In the genomic region with DNA sequence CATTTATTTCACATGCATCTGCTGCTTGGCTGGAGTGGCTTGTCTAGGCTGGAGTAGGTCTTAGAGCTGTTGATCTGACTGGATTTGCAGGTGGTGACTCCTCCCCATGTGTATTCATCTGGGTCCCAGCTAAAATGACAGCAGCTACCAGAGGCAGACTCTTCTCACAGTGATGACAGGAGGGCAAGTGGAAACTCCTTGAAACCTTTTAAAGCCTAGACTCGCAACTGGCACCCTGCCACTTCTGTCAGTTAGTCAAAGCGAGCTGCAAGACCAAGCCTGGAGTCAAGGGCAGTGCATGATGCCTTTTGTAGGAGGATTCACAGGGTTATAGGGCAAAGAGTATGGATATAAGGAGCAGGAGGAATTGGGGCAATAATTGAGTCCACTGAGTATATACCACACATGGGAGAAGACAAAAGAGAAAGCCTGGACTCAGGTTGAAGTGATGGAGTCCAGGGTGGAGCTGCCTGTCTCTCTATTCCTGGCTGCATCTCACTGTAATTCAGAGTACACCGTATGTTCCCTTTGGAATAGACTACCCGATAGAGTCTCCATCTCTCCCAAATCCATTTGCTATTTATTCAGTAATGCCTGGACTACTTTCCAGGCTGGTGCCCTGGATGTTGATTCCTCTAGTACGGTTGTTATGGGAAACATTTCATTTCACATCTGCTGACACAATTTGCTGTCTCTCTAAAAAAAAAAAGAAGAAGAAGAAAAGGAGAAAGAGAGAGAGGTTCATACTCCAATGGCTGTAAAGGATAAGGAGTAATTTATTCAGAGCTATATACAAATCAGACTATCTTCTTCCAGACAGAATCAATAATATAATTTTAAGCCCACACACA, we compare ENCODE assay signal across 15 cellular contexts.
DNase-seq lines count a peak whose midpoint lies in the region; ATAC-seq and TF ChIP-seq lines count a peak whose summit lies in the region.
"Had no signal": no experiment of that assay in that cellular context is flagged by ENCODE, and none has a peak within 500 bp of the region (broad histone marks: within the 10 kb centered on the region; RNA-seq: fewer than 3 reads in every experiment).

No MANE protein-coding gene starts in this region.

- no peak overlapping the region for H3K27ac Mint-ChIP-seq in endodermal cell
- no peak overlapping the region for H3K27ac Mint-ChIP-seq in T-helper 2 cell treated with Interferon-gamma antibody and Interleukin-4, amounts not matched to agents 5 μg/mL and 100 μg/mL, for 36 hours
- H3K27ac Mint-ChIP-seq: activated CD8-positive, alpha-beta T cell treated with anti-CD3 and anti-CD28 coated beads, Interleukin-2, amount 10 ng/mL, durations not matched to agents 7 days and 5 days; activated T-helper 1 cell treated with anti-CD3 and anti-CD28 coated beads, Interleukin-12 subunit alpha, Interleukin-12 subunit beta, Interleukin-2, Interleukin-4 antibody, amounts not matched to agents 30 ng/mL and 10 ng/mL and 1 ng/mL, durations not matched to agents 14 hours and 24 hours and 36 hours; CD4-positive, CD25-positive, alpha-beta regulatory T cell; progenitor cell of endocrine pancreas had no signal

- H3K4me3 Mint-ChIP-seq in endodermal cell, result no peak overlapping the region
- H3K4me3 Mint-ChIP-seq in T-helper 2 cell treated with Interferon-gamma antibody and Interleukin-4, amounts not matched to agents 5 μg/mL and 100 μg/mL, for 36 hours, result no peak overlapping the region
- H3K4me3 Mint-ChIP-seq: activated CD8-positive, alpha-beta T cell treated with anti-CD3 and anti-CD28 coated beads, Interleukin-2, amount 10 ng/mL, durations not matched to agents 7 days and 5 days; activated T-helper 1 cell treated with anti-CD3 and anti-CD28 coated beads, Interleukin-12 subunit alpha, Interleukin-12 subunit beta, Interleukin-2, Interleukin-4 antibody, amounts not matched to agents 30 ng/mL and 10 ng/mL and 1 ng/mL, durations not matched to agents 14 hours and 24 hours and 36 hours; CD4-positive, CD25-positive, alpha-beta regulatory T cell had no signal

- no peak overlapping the region for H3K4me2 ChIP-seq in parathyroid adenoma (ENCODE audit: low read length)

- ATAC-seq in GM19452 (IDR thresholded peaks at IDR 0.05; ENCODE audit: unreplicated experiment) (no peak), HG02642 (IDR thresholded peaks at IDR 0.05; ENCODE audit: poor library complexity, unreplicated experiment) (no peak)
- ATAC-seq: activated CD8-positive, alpha-beta T cell treated with anti-CD3 and anti-CD28 coated beads, Interleukin-2, amount 10 ng/mL, durations not matched to agents 7 days and 5 days had no signal

- WGBS in endodermal cell (ENCODE audit: insufficient coverage in 1 of 2, insufficient read length in 1 of 2), 2 experiments, result 83 to 96% methylated on average over 4 to 5 of the region's 5 CpGs

- H3K9me3 ChIP-seq in endodermal cell (ENCODE audit: control insufficient read depth, low read length), result no peaks in the 10 kb centered on the region
- H3K9me3 ChIP-seq in parathyroid adenoma (ENCODE audit: control insufficient read depth, low read length), result no peaks in the 10 kb centered on the region

- DNase-seq in NCI-H1694 (lab: John Stamatoyannopoulos, UW), result peak; percentile 43
- DNase-seq in NCI-H510A treated with DMSO at 0.1 percent for 48 hours (lab: John Stamatoyannopoulos, UW), result peak; percentile 73
- DNase-seq in endodermal cell, result no peak
- no peak for DNase-seq in T-helper 2 cell treated with Interferon-gamma antibody and Interleukin-4, amounts not matched to agents 5 μg/mL and 100 μg/mL, for 36 hours (ENCODE audit: low spot score)
- no peak for DNase-seq in iPS-NIHi7 (ENCODE audit: extremely low spot score)
- DNase-seq: activated CD8-positive, alpha-beta T cell treated with anti-CD3 and anti-CD28 coated beads, Interleukin-2, amount 10 ng/mL, durations not matched to agents 7 days and 5 days; CD4-positive, CD25-positive, alpha-beta regulatory T cell; erythroblast; KBM-7 had no signal

- no peaks in the 10 kb centered on the region for H3K9me3 Mint-ChIP-seq in endodermal cell
- H3K9me3 Mint-ChIP-seq in T-helper 2 cell treated with Interferon-gamma antibody and Interleukin-4, amounts not matched to agents 5 μg/mL and 100 μg/mL, for 36 hours, result no peaks in the 10 kb centered on the region
- H3K9me3 Mint-ChIP-seq: activated T-helper 1 cell treated with anti-CD3 and anti-CD28 coated beads, Interleukin-12 subunit alpha, Interleukin-12 subunit beta, Interleukin-2, Interleukin-4 antibody, amounts not matched to agents 30 ng/mL and 10 ng/mL and 1 ng/mL, durations not matched to agents 14 hours and 24 hours and 36 hours; CD4-positive, CD25-positive, alpha-beta regulatory T cell had no signal

- H3K4me1 Mint-ChIP-seq in endodermal cell, result no peaks in the 10 kb centered on the region
- H3K4me1 Mint-ChIP-seq in T-helper 2 cell treated with Interferon-gamma antibody and Interleukin-4, amounts not matched to agents 5 μg/mL and 100 μg/mL, for 36 hours (ENCODE audit: low read depth), result no peaks in the 10 kb centered on the region
- H3K4me1 Mint-ChIP-seq: CD4-positive, CD25-positive, alpha-beta regulatory T cell had no signal

- H3K27ac ChIP-seq in endodermal cell (ENCODE audit: low read depth, low read length) (peak overlapping the region; percentile 67), parathyroid adenoma (no peak overlapping the region)
- H3K27ac ChIP-seq: coronary artery had no signal

- no peaks in the 10 kb centered on the region for H3K36me3 ChIP-seq in endodermal cell (ENCODE audit: control insufficient read depth, insufficient read depth, low read length)
- no peaks in the 10 kb centered on the region for H3K36me3 ChIP-seq in parathyroid adenoma (ENCODE audit: control insufficient read depth, insufficient read depth, low read length)

- H3K9ac ChIP-seq in endodermal cell (ENCODE audit: extremely low read depth, low read length, poor library complexity, severe bottlenecking), result no peak overlapping the region
- no peak overlapping the region for H3K9ac ChIP-seq in parathyroid adenoma

- TF ChIP-seq CTCF in endodermal cell (conservative IDR thresholded peaks at IDR 0.05) (no peak), parathyroid adenoma (IDR thresholded peaks at IDR 0.05) (no peak)

- no peaks in the 10 kb centered on the region for H3K36me3 Mint-ChIP-seq in endodermal cell (ENCODE audit: low read depth)
- H3K36me3 Mint-ChIP-seq in T-helper 2 cell treated with Interferon-gamma antibody and Interleukin-4, amounts not matched to agents 5 μg/mL and 100 μg/mL, for 36 hours (ENCODE audit: low read depth), result no peaks in the 10 kb centered on the region
- H3K36me3 Mint-ChIP-seq: CD4-positive, CD25-positive, alpha-beta regulatory T cell had no signal

- no peaks in the 10 kb centered on the region for H3K79me2 ChIP-seq in parathyroid adenoma

- H3K4me3 ChIP-seq in endodermal cell (ENCODE audit: low read length) (no peak overlapping the region), parathyroid adenoma (ENCODE audit: low read depth, low read length) (no peak overlapping the region)
- H3K4me3 ChIP-seq: coronary artery had no signal

- H3K27me3 Mint-ChIP-seq in endodermal cell (ENCODE audit: insufficient read depth), result peaks cover 4% of the 10 kb centered on the region
- H3K27me3 Mint-ChIP-seq in T-helper 2 cell treated with Interferon-gamma antibody and Interleukin-4, amounts not matched to agents 5 μg/mL and 100 μg/mL, for 36 hours (ENCODE audit: low read depth), result peaks cover 36% of the 10 kb centered on the region
- H3K27me3 Mint-ChIP-seq: CD4-positive, CD25-positive, alpha-beta regulatory T cell had no signal

- H3K27me3 ChIP-seq in endodermal cell (ENCODE audit: control insufficient read depth, insufficient read depth, low read length, poor library complexity, severe bottlenecking) (no peaks in the 10 kb centered on the region), parathyroid adenoma (ENCODE audit: control insufficient read depth, insufficient read depth, low read length) (no peaks in the 10 kb centered on the region)

- H2AFZ ChIP-seq in parathyroid adenoma, result peak overlapping the region; percentile 8

- H3K4me1 ChIP-seq in endodermal cell (ENCODE audit: control insufficient read depth, insufficient read depth, low read length), result no peaks in the 10 kb centered on the region
- H3K4me1 ChIP-seq in parathyroid adenoma, result no peaks in the 10 kb centered on the region

Comparison
In these comparisons a context has a peak if more than half of its experiments do, and no peak if none do; other contexts are left out.
1. DNase-seq: peak in NCI-H1694 (single experiment) and NCI-H510A treated with DMSO at 0.1 percent for 48 hours (single experiment); none in endodermal cell (single experiment), T-helper 2 cell treated with Interferon-gamma antibody and Interleukin-4, amounts not matched to agents 5 μg/mL and 100 μg/mL, for 36 hours (single experiment) and iPS-NIHi7 (single experiment).